In genomic region chr12:56634837-56635538, GRCh38 we compare ENCODE assay signal across 8 cellular contexts. TPM values are rescaled to one million over a fixed set of nuclear protein-coding genes. Genes with fewer than 3 reads are reported as not detected.
DNase-seq lines count a peak whose midpoint lies in the region; TF ChIP-seq lines count a peak whose summit lies in the region.

No MANE protein-coding gene starts in this region.

- H3K4me3 ChIP-seq in BE2C (ENCODE audit: low read depth, low read length) (peak overlapping the region; percentile 88), OCI-LY3 (ENCODE audit: low read length) (peak overlapping the region; percentile 86), esophagus (ENCODE audit: low read depth in 1 of 2, low read length in 2 of 2) (peak overlapping the region; percentile 76 to 83)

- peaks cover 1% of the 10 kb centered on the region for H3K27me3 Mint-ChIP-seq in IgD-negative memory B cell

- peak overlapping the region; percentile 98 for H3K9ac ChIP-seq in OCI-LY3 (ENCODE audit: low read length)

- H3K27ac Mint-ChIP-seq in IgD-negative memory B cell = peak overlapping the region; percentile 96 to 99 (median 98)

- H4K20me1 ChIP-seq in OCI-LY3 (ENCODE audit: insufficient read depth, low read length) = no peaks in the 10 kb centered on the region

- no peaks in the 10 kb centered on the region for H3K9me3 Mint-ChIP-seq in IgD-negative memory B cell

- H3K27me3 ChIP-seq in BE2C = no peaks in the 10 kb centered on the region
- H3K27me3 ChIP-seq in OCI-LY3 (ENCODE audit: low read depth, low read length) = no peaks in the 10 kb centered on the region
- no peaks in the 10 kb centered on the region for H3K27me3 ChIP-seq in esophagus (ENCODE audit: control insufficient read depth in 1 of 2, insufficient read depth in 2 of 2, low read length in 2 of 2)

- no peaks in the 10 kb centered on the region for H3K9me3 ChIP-seq in BE2C
- H3K9me3 ChIP-seq in OCI-LY3 (ENCODE audit: insufficient read depth, low read length) = no peaks in the 10 kb centered on the region
- H3K9me3 ChIP-seq in esophagus (ENCODE audit: control insufficient read depth in 2 of 2, insufficient read depth in 1 of 2, low read depth in 1 of 2, low read length in 1 of 2) = no peaks in the 10 kb centered on the region

- H3K36me3 ChIP-seq in BE2C (peaks cover 28% of the 10 kb centered on the region), OCI-LY3 (replicated peaks; ENCODE audit: low read depth, low read length) (peaks cover 23% of the 10 kb centered on the region), esophagus (ENCODE audit: control insufficient read depth in 2 of 2, insufficient read depth in 2 of 2, low read length in 1 of 2) (peaks cover 6 to 10% of the 10 kb centered on the region in 2 donors)

- H3K4me2 ChIP-seq in OCI-LY3 (ENCODE audit: low read length) = peak overlapping the region; percentile 97

- H3K27ac ChIP-seq in OCI-LY3 (ENCODE audit: low read length) (peak overlapping the region; percentile 98), esophagus (ENCODE audit: low read depth in 2 of 2, low read length in 1 of 2) (peak overlapping the region; percentile 97 to 100)

- H3K79me2 ChIP-seq in OCI-LY3 (ENCODE audit: low read length) = peaks cover 57% of the 10 kb centered on the region

- peak; percentile 69 for TF ChIP-seq POLR2A in GM19099 (IDR thresholded peaks at IDR 0.05; ENCODE audit: extremely low read depth, insufficient read length, low read depth)

- H3K4me1 ChIP-seq in BE2C (peaks cover 21% of the 10 kb centered on the region), OCI-LY3 (ENCODE audit: low read length) (peaks cover 49% of the 10 kb centered on the region), esophagus (ENCODE audit: control insufficient read depth in 2 of 2, insufficient read depth in 2 of 2, low read length in 1 of 2) (peaks cover 2 to 17% of the 10 kb centered on the region in 2 donors)

- TF ChIP-seq CTCF in BE2C (IDR thresholded peaks at IDR 0.05; ENCODE audit: low read depth, low read length) = peak; percentile 71
- TF ChIP-seq CTCF in OCI-LY3 (IDR thresholded peaks at IDR 0.05; ENCODE audit: low read depth, low read length) = peak; percentile 33; the same call in 1 of the 2 replicates

- H3K36me3 Mint-ChIP-seq in IgD-negative memory B cell = peaks cover 5% of the 10 kb centered on the region

- H3K4me3 Mint-ChIP-seq in IgD-negative memory B cell = peak overlapping the region; percentile 88 to 99 (median 95)

- H3K4me1 Mint-ChIP-seq in IgD-negative memory B cell = peaks cover 38 to 53% (median 48%) of the 10 kb centered on the region in 3 donors

- DNase-seq in BE2C (peak; percentile 85), mucosa of gallbladder (ENCODE audit: low spot score) (peak; percentile 78), stromal cell of bone marrow (ENCODE audit: low read depth) (peak; percentile 56)
- DNase-seq in activated T-cell treated with anti-CD3 and anti-CD28 coated beads, Interleukin-2, amount 50 U/mL, for 48 hours = peak; percentile 77 to 82

- H2AFZ ChIP-seq in OCI-LY3 (ENCODE audit: low read depth, low read length) = no peak overlapping the region

- WGBS in esophagus, 2 donors = 1% methylated on average over 39 to 45 of the region's 45 CpGs

RNA-seq across cellular contexts. Expression of gene BAZ2A, which starts 4.9 kb away (rescaled TPM):
- polyA plus RNA-seq in BE2C (2012; ENCODE audit: insufficient read depth, insufficient read length, low read depth) = 126 TPM
- polyA plus RNA-seq in IgD-negative memory B cell (46.9 TPM), esophagus (10 to 100 TPM; 16.4 to 47.5 TPM)
- total RNA-seq in mucosa of gallbladder = 99.3 TPM

RNA-seq across cellular contexts. Expression of gene ATP5F1B, which starts 10.8 kb away (rescaled TPM):
- 2,479 TPM for polyA plus RNA-seq in BE2C (2012; ENCODE audit: insufficient read depth, insufficient read length, low read depth)
- polyA plus RNA-seq in IgD-negative memory B cell (727 TPM), esophagus (100 to 1,000 TPM; 222 to 636 TPM)
- total RNA-seq in mucosa of gallbladder = 558 TPM

RNA-seq across cellular contexts. Expression of gene PTGES3, which starts 53.1 kb away (rescaled TPM):
- polyA plus RNA-seq in BE2C (2012; ENCODE audit: insufficient read depth, insufficient read length, low read depth) = 219 TPM
- 246 TPM for polyA plus RNA-seq in IgD-negative memory B cell
- 100 to 1,000 TPM in 1 of 2 donors, 10 to 100 TPM in 1; 65.7 to 123 TPM for polyA plus RNA-seq in esophagus
- total RNA-seq in mucosa of gallbladder = 201 TPM

Comparison
In these comparisons a context has a peak if more than half of its experiments do, and no peak if none do; other contexts are left out.
1. Peak in every context shown above with its lines: DNase-seq, H3K4me3 ChIP-seq and H3K27ac ChIP-seq.